17 cellular contexts compared by ENCODE assay signal in genomic region chr13:30659980-30660379, GRCh38. TPM values are rescaled to one million over a fixed set of nuclear protein-coding genes. Genes with fewer than 3 reads are reported as not detected.
DNase-seq lines count a peak whose midpoint lies in the region; ATAC-seq and TF ChIP-seq lines count a peak whose summit lies in the region.
"Had no signal": no experiment of that assay in that cellular context is flagged by ENCODE, and none has a peak within 500 bp of the region (broad histone marks: within the 10 kb centered on the region; RNA-seq: fewer than 3 reads in every experiment).

No MANE protein-coding gene starts in this region.

- DNase-seq in DMS 273 (lab: John Stamatoyannopoulos, UW; ENCODE audit: unreplicated experiment) (peak; percentile 12), DMS 273 treated with DMSO at 0.1 percent for 48 hours (lab: John Stamatoyannopoulos, UW) (no peak), NT2/D1 (ENCODE audit: low read depth, low spot score) (peak; percentile 15), hepatocyte (ENCODE audit: low spot score) (peak; percentile 24), HFFc6 (no peak)
- no peak for DNase-seq in stimulated activated CD8-positive, alpha-beta memory T cell treated with anti-CD3 and anti-CD28 coated beads, Interleukin-4, amount 100 ng/mL, for 48 hours
- DNase-seq: activated naive CD4-positive, alpha-beta T cell; CD4-positive, alpha-beta T cell; GOT3; midbrain; NCI-H1048; NCI-H446 treated with DMSO at 0.1 percent for 48 hours; SW 1271; WERI-Rb-1 had no signal

- no peaks in the 10 kb centered on the region for H3K79me2 ChIP-seq in hepatocyte

- no peaks in the 10 kb centered on the region for H3K9me3 Mint-ChIP-seq in HFFc6
- H3K9me3 Mint-ChIP-seq: CD4-positive, alpha-beta T cell had no signal

- no peaks in the 10 kb centered on the region for H3K9me2 ChIP-seq in hepatocyte (replicated peaks; ENCODE audit: insufficient read depth)

- no peak for ATAC-seq in GM18505 (IDR thresholded peaks at IDR 0.05; ENCODE audit: unreplicated experiment)

- H3K4me1 ChIP-seq in NT2/D1 (ENCODE audit: insufficient read depth, insufficient read length) (peaks cover 7% of the 10 kb centered on the region), hepatocyte (ENCODE audit: insufficient read depth) (peaks cover 11% of the 10 kb centered on the region), rectal smooth muscle tissue (ENCODE audit: control insufficient read depth, insufficient read depth, low read length) (no peaks in the 10 kb centered on the region)

- peaks cover 1% of the 10 kb centered on the region; the same call in 1 of the 2 replicates for H3K27me3 Mint-ChIP-seq in HFFc6 (ENCODE audit: insufficient read depth)
- H3K27me3 Mint-ChIP-seq: CD4-positive, alpha-beta T cell had no signal

- H3K27ac Mint-ChIP-seq in HFFc6: no peak overlapping the region
- H3K27ac Mint-ChIP-seq: CD4-positive, alpha-beta T cell had no signal

- peaks cover 38% of the 10 kb centered on the region for H3K36me3 ChIP-seq in NT2/D1 (ENCODE audit: insufficient read depth, insufficient read length, low read length)
- H3K36me3 ChIP-seq in hepatocyte (replicated peaks; ENCODE audit: insufficient read depth, low read depth): no peaks in the 10 kb centered on the region
- H3K36me3 ChIP-seq in rectal smooth muscle tissue (ENCODE audit: control insufficient read depth, insufficient read depth, low read length): peaks cover 11% of the 10 kb centered on the region
- H3K36me3 ChIP-seq: WERI-Rb-1 had no signal

- H3K27ac ChIP-seq in hepatocyte: no peak overlapping the region
- peak overlapping the region; percentile 33 for H3K27ac ChIP-seq in rectal smooth muscle tissue (ENCODE audit: low read depth, low read length)
- H3K27ac ChIP-seq: 22Rv1, WERI-Rb-1 had no signal

- H3K4me1 Mint-ChIP-seq in HFFc6 (ENCODE audit: low read depth): no peaks in the 10 kb centered on the region

- no peak overlapping the region for H3K9ac ChIP-seq in NT2/D1 (ENCODE audit: insufficient read length, low read depth)
- no peak overlapping the region for H3K9ac ChIP-seq in rectal smooth muscle tissue (ENCODE audit: low read length)

- no peaks in the 10 kb centered on the region for H4K20me1 ChIP-seq in hepatocyte (ENCODE audit: insufficient read depth, poor library complexity, severe bottlenecking)

- WGBS in hepatocyte (ENCODE audit: low lambda C conversion rate, missing lambda C conversion rate): 26% methylated on average over 7 of the region's 7 CpGs

- H3K9me3 ChIP-seq in NT2/D1 (ENCODE audit: insufficient read depth, low read length) (no peaks in the 10 kb centered on the region), hepatocyte (ENCODE audit: low read depth) (no peaks in the 10 kb centered on the region)

- H3K4me2 ChIP-seq in hepatocyte: peak overlapping the region; percentile 11

- no peak overlapping the region for H3K4me3 ChIP-seq in NT2/D1 (ENCODE audit: insufficient read length, low read depth)
- H3K4me3 ChIP-seq in hepatocyte: no peak overlapping the region
- H3K4me3 ChIP-seq in rectal smooth muscle tissue (ENCODE audit: low read length): no peak overlapping the region

- no peak for TF ChIP-seq POLR2A in GM18505 (IDR thresholded peaks at IDR 0.05; ENCODE audit: borderline replicate concordance, extremely low read depth, insufficient read depth, insufficient read length)

- TF ChIP-seq CTCF in hepatocyte (IDR thresholded peaks at IDR 0.05; ENCODE audit: poor library complexity): no peak
- no peak for TF ChIP-seq CTCF in HFFc6 (IDR thresholded peaks at IDR 0.05)

- no peak overlapping the region for H3K4me3 Mint-ChIP-seq in HFFc6
- H3K4me3 Mint-ChIP-seq: CD4-positive, alpha-beta T cell had no signal

- peaks cover 37% of the 10 kb centered on the region for H3K36me3 Mint-ChIP-seq in HFFc6 (ENCODE audit: low read depth)

- H2AFZ ChIP-seq in hepatocyte: no peak overlapping the region

- H3K27me3 ChIP-seq in NT2/D1 (ENCODE audit: insufficient read depth, insufficient read length): no peaks in the 10 kb centered on the region
- H3K27me3 ChIP-seq in hepatocyte: no peaks in the 10 kb centered on the region
- no peaks in the 10 kb centered on the region for H3K27me3 ChIP-seq in rectal smooth muscle tissue (ENCODE audit: control insufficient read depth, insufficient read depth, low read length)

RNA-seq across cellular contexts. Expression of gene USPL1, which starts 42.3 kb away (rescaled TPM):
- 22.0 and 26.4 TPM in 2 replicates for total RNA-seq in hepatocyte
- polyA plus RNA-seq in hepatocyte: 9.5 and 9.7 TPM in 2 replicates
- 10 to 100 TPM in 4 of 6 experiments, 1 to 10 TPM in 2; 8.0 to 10.9 (median 10.3) TPM for total RNA-seq in HFFc6 (2021; fragmentation: NEBNext Ultra II Directional; extraction: Animal tissue kit (Norgen Biotek cat#: 25700))

Comparison
In these comparisons a context has a peak if more than half of its experiments do, and no peak if none do; other contexts are left out.
1. DNase-seq: peak in DMS 273 (single experiment), NT2/D1 (single experiment) and hepatocyte (single experiment); none in DMS 273 treated with DMSO at 0.1 percent for 48 hours (single experiment), HFFc6 (single experiment) and stimulated activated CD8-positive, alpha-beta memory T cell treated with anti-CD3 and anti-CD28 coated beads, Interleukin-4, amount 100 ng/mL, for 48 hours (single experiment).